1 cellular context compared by ENCODE assay signal in genomic region chr14:75476274-75476995, GRCh38.
TF ChIP-seq lines count a peak whose summit lies in the region.

No MANE protein-coding gene starts in this region.

TF ChIP-seq in GM23338, 12 proteins besides CTCF, POLR2A, EP300 and RAD21 (continued from another document):
- no peak for TF ChIP-seq ETS1 (IDR thresholded peaks at IDR 0.05)
- no peak for TF ChIP-seq EZH2phosphoT487 (IDR thresholded peaks at IDR 0.05; ENCODE audit: unreplicated experiment)
- TF ChIP-seq ZNF331 (CRISPR knock-in tag; IDR thresholded peaks at IDR 0.05; ENCODE audit: low read depth): no peak
- no peak for TF ChIP-seq CREB1 (CRISPR knock-in tag; IDR thresholded peaks at IDR 0.05; ENCODE audit: low read depth)
- TF ChIP-seq JUNB (IDR thresholded peaks at IDR 0.05; ENCODE audit: unreplicated experiment): no peak
- TF ChIP-seq REST (IDR thresholded peaks at IDR 0.05; ENCODE audit: unreplicated experiment): no peak
- TF ChIP-seq STAT1 (IDR thresholded peaks at IDR 0.05; ENCODE audit: unreplicated experiment): no peak
